Comparison of ENCODE assay signal across 20 cellular contexts in the genomic region with DNA sequence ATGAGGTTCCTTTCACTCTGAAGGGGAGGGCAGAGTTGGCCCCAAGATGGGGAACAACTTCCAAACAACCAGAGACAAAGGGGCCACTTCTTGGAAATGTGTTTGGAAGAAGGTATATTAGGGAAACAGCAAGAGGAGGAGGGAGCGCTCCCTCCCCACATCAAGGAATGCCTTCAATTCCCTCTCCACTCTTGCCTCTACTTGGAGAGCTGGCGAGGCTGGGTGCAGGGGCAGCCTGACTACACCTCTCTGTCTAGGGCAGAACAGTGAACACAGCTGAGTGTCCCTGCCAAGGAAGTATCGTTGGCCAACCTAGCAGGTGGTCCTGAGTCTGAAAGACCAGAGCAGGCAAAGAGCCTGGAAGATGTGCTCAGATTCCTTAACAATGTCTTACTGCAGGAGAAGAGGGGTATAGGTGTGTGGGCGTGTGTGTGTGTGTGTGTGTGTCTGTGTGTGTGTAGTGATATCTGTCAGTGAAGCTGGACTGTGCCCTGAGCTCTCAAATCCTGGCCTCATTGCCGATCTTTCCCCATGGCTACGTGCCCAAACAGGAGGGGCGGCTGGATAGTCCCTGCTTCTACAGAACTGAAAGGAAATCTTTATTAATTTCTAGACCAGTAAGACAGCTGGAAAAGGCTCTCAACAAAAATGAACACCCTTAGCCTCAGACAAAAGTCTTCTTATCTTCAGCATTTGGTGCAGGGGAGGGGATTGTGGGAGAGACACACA. TPM values are rescaled to one million over a fixed set of nuclear protein-coding genes. Genes with fewer than 3 reads are reported as not detected.
DNase-seq lines count a peak whose midpoint lies in the region; ATAC-seq and FAIRE-seq lines count a peak whose summit lies in the region.
"Had no signal": no experiment of that assay in that cellular context is flagged by ENCODE, and none has a peak within 500 bp of the region (broad histone marks: within the 10 kb centered on the region; RNA-seq: fewer than 3 reads in every experiment).

No MANE protein-coding gene starts in this region.

- DNase-seq in DMS79 treated with DMSO at 0.1 percent for 48 hours (lab: John Stamatoyannopoulos, UW) (peak; percentile 35), DMS79 (lab: John Stamatoyannopoulos, UW) (no peak), astrocyte of the hippocampus (ENCODE audit: low read depth, low spot score) (peak; percentile 39), left colon (peak in 1 of 2 donors; percentile 43), small intestine (peak; percentile 72), mesenteric fat pad (ENCODE audit: low spot score) (no peak), HuH-7 (ENCODE audit: low spot score) (no peak)
- DNase-seq: 8988T; activated CD8-positive, alpha-beta memory T cell treated with anti-CD3 and anti-CD28 coated beads for 24 hours; CD4-positive, CD25-positive, alpha-beta regulatory T cell; EL; NCI-H1436 treated with DMSO at 0.1 percent for 48 hours; SW 1271 had no signal

- no peak overlapping the region for H3K27ac ChIP-seq in small intestine (ENCODE audit: low read depth in 1 of 2, low read length in 1 of 2)
- H3K27ac ChIP-seq: HL-60, KMS-11, neutrophil had no signal

- ATAC-seq in left colon (peak; percentile 65), GM21717 (IDR thresholded peaks at IDR 0.05; ENCODE audit: unreplicated experiment) (no peak)
- ATAC-seq: Panc1 had no signal

- H3K9me3 ChIP-seq in small intestine (ENCODE audit: control insufficient read depth, low read depth), result no peaks in the 10 kb centered on the region
- H3K9me3 ChIP-seq: neutrophil had no signal

- no peaks in the 10 kb centered on the region for H3K36me3 ChIP-seq in small intestine (ENCODE audit: control insufficient read depth in 2 of 2, insufficient read depth in 2 of 2, low read length in 2 of 2)
- H3K36me3 ChIP-seq: neutrophil had no signal

- FAIRE-seq in small intestine (lab: Jason Lieb, UNC), result no peak

- peaks cover 0 to 8% of the 10 kb centered on the region in 2 donors for H3K4me1 ChIP-seq in small intestine (ENCODE audit: control insufficient read depth in 2 of 2, insufficient read depth in 1 of 2, low read depth in 1 of 2, low read length in 1 of 2)

- intact Hi-C loops in left colon (cut with DNase I, micrococcal nuclease), result no loop called here

- H3K4me3 ChIP-seq in small intestine (ENCODE audit: low read depth in 1 of 2, low read length in 2 of 2), result no peak overlapping the region

- WGBS in small intestine, 3 donors, result 15 to 48% (median 17%) methylated on average over 6 to 7 of the region's 7 CpGs

- H3K27me3 ChIP-seq in small intestine (ENCODE audit: control insufficient read depth in 2 of 2, insufficient read depth in 2 of 2, low read length in 2 of 2), result no peaks in the 10 kb centered on the region

RNA-seq across cellular contexts. Expression of a gene that starts 46.8 kb away (rescaled TPM):
- 1 to 10 TPM; 3.8 to 8.0 TPM for total RNA-seq in left colon
- polyA plus RNA-seq in small intestine, result 1 to 10 TPM in 2 of 3 donors, not detected in 1; 1.4 to 4.9 TPM
- total RNA-seq in mesenteric fat pad, result 30.8 TPM
- total RNA-seq: activated T-helper 2 cell treated with anti-CD3 and anti-CD28 coated beads, Interferon-gamma antibody, Interleukin-2, Interleukin-4, amounts not matched to agents 10 μg/mL and 5 μg/mL and 100 μg/mL, durations not matched to agents 14 hours and 24 hours and 36 hours; CD4-positive, CD25-positive, alpha-beta regulatory T cell; lung microvascular endothelial cell had no signal
- polyA plus RNA-seq: CD4-positive, CD25-positive, alpha-beta regulatory T cell had no signal

RNA-seq across cellular contexts. Expression of a gene that starts 59.2 kb away (rescaled TPM):
- total RNA-seq in left colon (under 1 TPM; 0.43 to 0.50 TPM), mesenteric fat pad (1.3 TPM)
- polyA plus RNA-seq in small intestine, result under 1 TPM in 1 of 3 donors, not detected in 2; 0.18 TPM
- total RNA-seq: activated T-helper 2 cell treated with anti-CD3 and anti-CD28 coated beads, Interferon-gamma antibody, Interleukin-2, Interleukin-4, amounts not matched to agents 10 μg/mL and 5 μg/mL and 100 μg/mL, durations not matched to agents 14 hours and 24 hours and 36 hours; CD4-positive, CD25-positive, alpha-beta regulatory T cell; lung microvascular endothelial cell had no signal

Comparison
In these comparisons a context has a peak if more than half of its experiments do, and no peak if none do; other contexts are left out.
1. DNase-seq: peak in DMS79 treated with DMSO at 0.1 percent for 48 hours (single experiment), astrocyte of the hippocampus (single experiment) and small intestine (single experiment); none in DMS79 (single experiment), mesenteric fat pad (single experiment) and HuH-7 (single experiment).